1 cellular context compared by ENCODE assay signal in genomic region chr14:74585406-74586335, GRCh38.
TF ChIP-seq lines count a peak whose summit lies in the region.

No MANE protein-coding gene starts in this region.

TF ChIP-seq in IMR-90, 13 proteins besides CTCF, POLR2A, EP300 and RAD21:
- TF ChIP-seq FOS (IDR thresholded peaks at IDR 0.05; ENCODE audit: low read depth, low read length) (no peak), MAZ (IDR thresholded peaks at IDR 0.05; ENCODE audit: borderline replicate concordance, low read depth, low read length) (no peak), MXI1 (IDR thresholded peaks at IDR 0.05; ENCODE audit: borderline replicate concordance, low read depth, low read length) (no peak), RCOR1 (IDR thresholded peaks at IDR 0.05; ENCODE audit: insufficient replicate concordance, low read length) (no peak), MAFK (IDR thresholded peaks at IDR 0.05; ENCODE audit: low read depth, low read length) (no peak), ELK1 (IDR thresholded peaks at IDR 0.05; ENCODE audit: borderline replicate concordance, low read depth, low read length) (no peak), USF2 (IDR thresholded peaks at IDR 0.05; ENCODE audit: low read depth, low read length) (no peak), RFX5 (IDR thresholded peaks at IDR 0.05; ENCODE audit: low read depth, low read length) (no peak), CHD1 (IDR thresholded peaks at IDR 0.05; ENCODE audit: low read depth, low read length) (no peak), BHLHE40 (IDR thresholded peaks at IDR 0.05; ENCODE audit: low read depth, low read length) (no peak), SMC3 (IDR thresholded peaks at IDR 0.05; ENCODE audit: low read depth, low read length) (no peak), CEBPB (IDR thresholded peaks at IDR 0.05; ENCODE audit: low read depth, low read length) (no peak), NFE2L2 (IDR thresholded peaks at IDR 0.05; ENCODE audit: low read depth, low read length) (no peak)
TF ChIP-seq in IMR-90: peak in this region for 0.
